17 cellular contexts compared by ENCODE assay signal in genomic region chr11:115709297-115709696, GRCh38.
A peak's percentile ranks its signal among the peaks of the same experiment; 100 is the strongest.
DNase-seq lines count a peak whose midpoint lies in the region; ATAC-seq and TF ChIP-seq lines count a peak whose summit lies in the region.
"Had no signal": no experiment of that assay in that cellular context is flagged by ENCODE, and none has a peak within 500 bp of the region (broad histone marks: within the 10 kb centered on the region; RNA-seq: fewer than 3 reads in every experiment).

No MANE protein-coding gene starts in this region.

- no peak overlapping the region for H3K27ac Mint-ChIP-seq in naive thymus-derived CD4-positive, alpha-beta T cell
- H3K27ac Mint-ChIP-seq: activated CD8-positive, alpha-beta T cell treated with anti-CD3 and anti-CD28 coated beads, Interleukin-2, amount 10 ng/mL, durations not matched to agents 7 days and 5 days; B cell; GM23338; naive thymus-derived CD8-positive, alpha-beta T cell had no signal

- 0 out of 2 replicates have a peak overlapping the region, but pooled peaks have one; percentile 11 for H3K56ac ChIP-seq in IMR-90 (ENCODE audit: extremely low read depth, insufficient read depth, low read length)

- H3K23ac ChIP-seq in IMR-90 (ENCODE audit: low read depth, low read length): no peak overlapping the region

- WGBS in IMR-90 (ENCODE audit: extremely low coverage in 2 of 2, insufficient read length in 1 of 2), 2 experiments: 100% methylated on average over 1 of the region's 8 CpGs; no CpG with 5 or more reads in 1 of the 2 experiments
- WGBS in aorta, 2 donors: 79 to 81% methylated on average over 8 of the region's 8 CpGs

- no peak overlapping the region for H4K91ac ChIP-seq in IMR-90 (ENCODE audit: insufficient read depth, low read depth, low read length)

- TF ChIP-seq POLR2A in IMR-90 (IDR thresholded peaks at IDR 0.05; ENCODE audit: low read depth, low read length): no peak

- BruUV-seq in IMR-90 (replicated peaks; lab: Mats Ljungman, UMichigan) (no TSS peak), A673 (replicated peaks; lab: Mats Ljungman, UMichigan) (no TSS peak)

- dilution Hi-C loops in IMR-90 (cut with HindIII; ENCODE audit: low sequenced_read_pairs, unreplicated experiment): no loop called here

- H3K36me3 Mint-ChIP-seq in naive thymus-derived CD4-positive, alpha-beta T cell: no peaks in the 10 kb centered on the region

- no peak overlapping the region for H3K18ac ChIP-seq in IMR-90 (ENCODE audit: low read depth, low read length)

- H2AK9ac ChIP-seq in IMR-90 (replicated peaks; ENCODE audit: low read depth, low read length, poor library complexity): no peak overlapping the region

- H3K4me1 ChIP-seq in IMR-90 (ENCODE audit: control insufficient read depth, insufficient read depth, low read length) (no peaks in the 10 kb centered on the region), A673 (ENCODE audit: insufficient read depth, low read length, poor library complexity, severe bottlenecking) (no peaks in the 10 kb centered on the region), aorta (ENCODE audit: control insufficient read depth in 1 of 2, insufficient read depth in 2 of 2, low read length in 2 of 2) (no peaks in the 10 kb centered on the region)
- no peaks in the 10 kb centered on the region for H3K4me1 ChIP-seq in naive thymus-derived CD4-positive, alpha-beta T cell (ENCODE audit: control insufficient read depth in 2 of 2, insufficient read depth in 2 of 2, low read length in 2 of 2)
- H3K4me1 ChIP-seq: SJSA1 had no signal

- no peak overlapping the region for H2BK5ac ChIP-seq in IMR-90 (ENCODE audit: low read depth, low read length, poor library complexity, severe bottlenecking)

- H3K4ac ChIP-seq in IMR-90 (ENCODE audit: low read depth, low read length): no peak overlapping the region

- H3K14ac ChIP-seq in IMR-90 (replicated peaks; ENCODE audit: low read depth, low read length): no peak overlapping the region

- no peak for TF ChIP-seq RAD21 in IMR-90 (IDR thresholded peaks at IDR 0.05; ENCODE audit: low read length)

- H3K79me1 ChIP-seq in IMR-90 (ENCODE audit: low read depth in 1 of 2, low read length in 2 of 2): no peaks in the 10 kb centered on the region

- no peak overlapping the region for H2BK15ac ChIP-seq in IMR-90 (ENCODE audit: low read depth, low read length)

- H2AFZ ChIP-seq in IMR-90 (replicated peaks; ENCODE audit: low read length, poor library complexity): no peak overlapping the region
- H2AFZ ChIP-seq: GM23338 had no signal

- H3K36me3 ChIP-seq in IMR-90 (ENCODE audit: control insufficient read depth, insufficient read depth, low read length) (no peaks in the 10 kb centered on the region), A673 (ENCODE audit: insufficient read depth, low read length, poor library complexity, severe bottlenecking) (no peaks in the 10 kb centered on the region), aorta (ENCODE audit: control insufficient read depth in 1 of 2, insufficient read depth in 2 of 2, low read length in 1 of 2) (no peaks in the 10 kb centered on the region)
- no peaks in the 10 kb centered on the region for H3K36me3 ChIP-seq in naive thymus-derived CD4-positive, alpha-beta T cell (ENCODE audit: control insufficient read depth in 2 of 3, insufficient read depth in 3 of 3, low read length in 3 of 3)
- H3K36me3 ChIP-seq: SJSA1 had no signal

- peak; percentile 57 for DNase-seq in GF-D8 (lab: John Stamatoyannopoulos, UW)
- DNase-seq in IMR-90: no peak
- peak; percentile 98 for DNase-seq in SKM-1 treated with dmso at 0.1 percent for 144 hours (lab: John Stamatoyannopoulos, UW; ENCODE audit: unreplicated experiment)
- DNase-seq in naive thymus-derived CD4-positive, alpha-beta T cell: no peak
- DNase-seq in A673 (ENCODE audit: low spot score): no peak
- DNase-seq in left lobe of liver (ENCODE audit: low spot score): no peak
- DNase-seq in aorta: no peak
- DNase-seq: activated CD8-positive, alpha-beta T cell treated with anti-CD3 and anti-CD28 coated beads, Interleukin-2, amount 10 ng/mL, durations not matched to agents 7 days and 5 days; central memory CD4-positive, alpha-beta T cell; DMS53; naive thymus-derived CD8-positive, alpha-beta T cell; substantia nigra had no signal

- no peaks in the 10 kb centered on the region for H4K20me1 ChIP-seq in IMR-90 (ENCODE audit: insufficient read depth, low read length)

- no peak overlapping the region for H2AK5ac ChIP-seq in IMR-90 (ENCODE audit: low read depth, low read length)

- ATAC-seq in IMR-90 (ENCODE audit: low read depth) (no peak), left lobe of liver (no peak), HG03196 (IDR thresholded peaks at IDR 0.05; ENCODE audit: unreplicated experiment) (no peak), aorta (ENCODE audit: low FRiP score) (no peak)
- ATAC-seq in naive thymus-derived CD4-positive, alpha-beta T cell: peak; percentile 77
- ATAC-seq: activated CD8-positive, alpha-beta T cell treated with anti-CD3 and anti-CD28 coated beads, Interleukin-2, amount 10 ng/mL, durations not matched to agents 7 days and 5 days; GM23338; naive thymus-derived CD8-positive, alpha-beta T cell had no signal

- H3K4me1 Mint-ChIP-seq in naive thymus-derived CD4-positive, alpha-beta T cell: peaks cover 0 to 12% (median 0%) of the 10 kb centered on the region in 7 donors
- H3K4me1 Mint-ChIP-seq: GM23338 had no signal

- H3K9me3 Mint-ChIP-seq in naive thymus-derived CD4-positive, alpha-beta T cell: peaks cover 0 to 11% (median 4%) of the 10 kb centered on the region in 11 donors

- H3K27ac ChIP-seq in IMR-90 (ENCODE audit: insufficient read depth, low read length) (no peak overlapping the region), A673 (ENCODE audit: low read depth, low read length, poor library complexity, severe bottlenecking) (no peak overlapping the region), aorta (ENCODE audit: low read depth in 1 of 2, low read length in 2 of 2) (no peak overlapping the region)
- H3K27ac ChIP-seq in naive thymus-derived CD4-positive, alpha-beta T cell (ENCODE audit: low read depth, low read length): no peak overlapping the region
- H3K27ac ChIP-seq: SJSA1, VCaP had no signal

- H3K9ac ChIP-seq in IMR-90 (ENCODE audit: low read depth, low read length): no peak overlapping the region

- H2BK20ac ChIP-seq in IMR-90 (ENCODE audit: low read depth, low read length): no peak overlapping the region

- H4K8ac ChIP-seq in IMR-90 (ENCODE audit: low read depth in 2 of 2, low read length in 2 of 2): no peak overlapping the region

- H3K27me3 ChIP-seq in IMR-90 (ENCODE audit: control insufficient read depth, insufficient read depth, low read length) (peaks cover 9% of the 10 kb centered on the region), A673 (replicated peaks; ENCODE audit: insufficient read depth, low read depth, low read length, poor library complexity) (no peaks in the 10 kb centered on the region), aorta (ENCODE audit: control insufficient read depth in 1 of 2, insufficient read depth in 2 of 2, low read length in 1 of 2) (no peaks in the 10 kb centered on the region)
- H3K27me3 ChIP-seq in naive thymus-derived CD4-positive, alpha-beta T cell (ENCODE audit: control insufficient read depth in 2 of 2, insufficient read depth in 2 of 2, low read length in 2 of 2): peaks cover 0 to 4% of the 10 kb centered on the region in 2 donors
- H3K27me3 ChIP-seq: SJSA1 had no signal

- TF ChIP-seq CTCF in IMR-90 (conservative IDR thresholded peaks at IDR 0.05; ENCODE audit: low read depth, low read length) (no peak), A673 (conservative IDR thresholded peaks at IDR 0.05; ENCODE audit: low read depth, low read length) (no peak)

- H2BK120ac ChIP-seq in IMR-90 (ENCODE audit: low read depth, low read length): no peak overlapping the region

- H3K9me3 ChIP-seq in IMR-90 (ENCODE audit: control insufficient read depth, insufficient read depth, low read length) (no peaks in the 10 kb centered on the region), A673 (ENCODE audit: low read depth, low read length, poor library complexity, severe bottlenecking) (no peaks in the 10 kb centered on the region), aorta (ENCODE audit: control insufficient read depth, low read length) (no peaks in the 10 kb centered on the region)
- no peaks in the 10 kb centered on the region for H3K9me3 ChIP-seq in naive thymus-derived CD4-positive, alpha-beta T cell (ENCODE audit: control insufficient read depth in 2 of 3, low read length in 3 of 3)
- H3K9me3 ChIP-seq: SJSA1 had no signal

- H3K4me2 ChIP-seq in IMR-90 (ENCODE audit: low read depth, low read length): no peak overlapping the region
- H3K4me2 ChIP-seq: GM23338 had no signal

- H3K4me3 ChIP-seq in IMR-90 (ENCODE audit: insufficient read depth, low read depth, low read length) (no peak overlapping the region), A673 (ENCODE audit: low read depth, low read length, poor library complexity, severe bottlenecking) (no peak overlapping the region), aorta (ENCODE audit: low read length in 2 of 2) (no peak overlapping the region)
- no peak overlapping the region for H3K4me3 ChIP-seq in naive thymus-derived CD4-positive, alpha-beta T cell (ENCODE audit: low read length)
- H3K4me3 ChIP-seq: GM23338, SJSA1 had no signal

- no peak overlapping the region for H4K5ac ChIP-seq in IMR-90 (ENCODE audit: low read depth, low read length)

- H3K9me1 ChIP-seq in IMR-90 (ENCODE audit: insufficient read depth, low read length): no peaks in the 10 kb centered on the region

- no peak overlapping the region for H3K4me3 Mint-ChIP-seq in naive thymus-derived CD4-positive, alpha-beta T cell
- H3K4me3 Mint-ChIP-seq: activated CD8-positive, alpha-beta T cell treated with anti-CD3 and anti-CD28 coated beads, Interleukin-2, amount 10 ng/mL, durations not matched to agents 7 days and 5 days; B cell; GM23338; naive thymus-derived CD8-positive, alpha-beta T cell had no signal

- peaks cover 0 to 10% (median 5%) of the 10 kb centered on the region in 5 donors for H3K27me3 Mint-ChIP-seq in naive thymus-derived CD4-positive, alpha-beta T cell
- H3K27me3 Mint-ChIP-seq: B cell had no signal

- in situ Hi-C loops in IMR-90 (cut with MboI; ENCODE audit: low sequenced_read_pairs): no loop called here

- CTCF ChIA-PET in IMR-90 (lab: Yijun Ruan, JAX) (no interaction called here), A673 (lab: Charles Lee) (no interaction called here)
- CTCF ChIA-PET in naive thymus-derived CD4-positive, alpha-beta T cell (lab: Charles Lee): no interaction called here

- intact Hi-C loops in IMR-90 (cut with micrococcal nuclease): no loop called here
- intact Hi-C loops in naive thymus-derived CD4-positive, alpha-beta T cell (cut with micrococcal nuclease): no loop called here
- intact Hi-C loops in A673 (cut with micrococcal nuclease; ENCODE audit: unreplicated experiment): no loop called here
- intact Hi-C loops in aorta (cut with DNase I): no loop called here

- POLR2A ChIA-PET in IMR-90 (lab: Charles Lee; ENCODE audit: unreplicated experiment) (no interaction called here), A673 (lab: Charles Lee; ENCODE audit: low non-redundant PET) (no interaction called here)
- POLR2A ChIA-PET in naive thymus-derived CD4-positive, alpha-beta T cell (lab: Charles Lee): no interaction called here

TF ChIP-seq in IMR-90, 13 proteins besides CTCF, POLR2A, EP300 and RAD21 (continues in another document):
- TF ChIP-seq MXI1 (IDR thresholded peaks at IDR 0.05; ENCODE audit: borderline replicate concordance, low read depth, low read length) (no peak), MAFK (IDR thresholded peaks at IDR 0.05; ENCODE audit: low read depth, low read length) (no peak), MAZ (IDR thresholded peaks at IDR 0.05; ENCODE audit: borderline replicate concordance, low read depth, low read length) (no peak)

Comparison
In these comparisons a context has a peak if more than half of its experiments do, and no peak if none do; other contexts are left out.
1. DNase-seq: peak in GF-D8 (single experiment) and SKM-1 treated with dmso at 0.1 percent for 144 hours (single experiment); none in IMR-90 (single experiment), naive thymus-derived CD4-positive, alpha-beta T cell (0 of 9), A673 (single experiment), left lobe of liver (single experiment) and aorta (0 of 2).